Comparison of ENCODE assay signal across 23 cellular contexts in the genomic region with DNA sequence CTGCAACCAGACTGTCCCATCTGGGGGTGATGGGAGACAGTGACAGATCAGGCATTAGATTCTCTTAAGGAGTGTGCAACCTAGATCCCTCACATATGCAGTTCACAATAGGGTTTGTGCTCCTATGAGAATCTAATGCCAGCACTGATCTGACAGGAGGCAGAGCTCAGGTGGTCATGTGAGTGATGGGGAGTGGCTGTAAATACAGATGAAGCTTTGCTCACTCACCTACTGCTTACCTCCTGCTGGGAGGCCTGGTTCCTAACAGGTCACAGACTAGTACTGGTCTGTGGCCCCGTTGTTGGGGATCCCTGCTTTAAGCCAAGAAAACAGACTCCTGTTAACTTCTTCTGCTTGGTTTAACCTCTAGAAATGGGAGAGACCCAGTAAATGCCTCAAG. TPM values are rescaled to one million over a fixed set of nuclear protein-coding genes. Genes with fewer than 3 reads are reported as not detected.
DNase-seq lines count a peak whose midpoint lies in the region; TF ChIP-seq lines count a peak whose summit lies in the region.
"Had no signal": no experiment of that assay in that cellular context is flagged by ENCODE, and none has a peak within 500 bp of the region (broad histone marks: within the 10 kb centered on the region; RNA-seq: fewer than 3 reads in every experiment).

No MANE protein-coding gene starts in this region.

- no peak overlapping the region for H3K18ac ChIP-seq in neuronal stem cell (ENCODE audit: low read length)

- H2BK5ac ChIP-seq in neuronal stem cell (ENCODE audit: low read length) = no peak overlapping the region

- no peak overlapping the region for H2AK5ac ChIP-seq in neuronal stem cell (ENCODE audit: low read depth, low read length)

- POLR2A ChIA-PET in GM10248 (lab: Yijun Ruan, JAX) = no interaction called here

- H3K9me3 Mint-ChIP-seq in Calu3 (ENCODE audit: low read depth, unreplicated experiment) = no peaks in the 10 kb centered on the region
- H3K9me3 Mint-ChIP-seq in T-helper 2 cell treated with Interferon-gamma antibody and Interleukin-4, amounts not matched to agents 5 μg/mL and 100 μg/mL, for 36 hours = no peaks in the 10 kb centered on the region
- H3K9me3 Mint-ChIP-seq: CD4-positive, alpha-beta T cell; GM23338 had no signal

- no peak overlapping the region for H3K4me2 ChIP-seq in neuronal stem cell (ENCODE audit: insufficient read depth, low read length, poor library complexity, severe bottlenecking)
- H3K4me2 ChIP-seq: GM23338 had no signal

- peaks cover 46% of the 10 kb centered on the region for H3K4me1 Mint-ChIP-seq in Calu3 (ENCODE audit: low read depth, unreplicated experiment)
- H3K4me1 Mint-ChIP-seq in T-helper 2 cell treated with Interferon-gamma antibody and Interleukin-4, amounts not matched to agents 5 μg/mL and 100 μg/mL, for 36 hours (ENCODE audit: low read depth) = peaks cover 2% of the 10 kb centered on the region

- no peaks in the 10 kb centered on the region for H3K36me3 ChIP-seq in neuronal stem cell (replicated peaks in 1 of 2; ENCODE audit: control insufficient read depth in 2 of 2, insufficient read depth in 2 of 2, low read length in 2 of 2)
- H3K36me3 ChIP-seq: HAP-1, SJCRH30 had no signal

- H3K36me3 Mint-ChIP-seq in Calu3 (ENCODE audit: insufficient read depth, unreplicated experiment) = peaks cover 12% of the 10 kb centered on the region
- no peaks in the 10 kb centered on the region for H3K36me3 Mint-ChIP-seq in T-helper 2 cell treated with Interferon-gamma antibody and Interleukin-4, amounts not matched to agents 5 μg/mL and 100 μg/mL, for 36 hours (ENCODE audit: low read depth)

- DNase-seq in Calu3 (peak; percentile 55), SW480 (ENCODE audit: low spot score) (peak; percentile 43), kidney tubule cell (ENCODE audit: low spot score) (peak; percentile 43), retinal pigment epithelial cell (ENCODE audit: low read depth) (no peak), neuronal stem cell (ENCODE audit: low spot score) (no peak), GM10248 (ENCODE audit: extremely low spot score) (no peak)
- no peak for DNase-seq in T-helper 2 cell treated with Interferon-gamma antibody and Interleukin-4, amounts not matched to agents 5 μg/mL and 100 μg/mL, for 36 hours (ENCODE audit: low spot score)
- DNase-seq in activated CD4-positive, alpha-beta T cell treated with anti-CD3 and anti-CD28 coated beads for 4 hours = no peak
- DNase-seq: Caco-2; CD4-positive, alpha-beta T cell; KBM-7; MM.1S; NCI-H1092; NCI-H1436; NCI-H2029; NCI-H2227 treated with DMSO at 0.1 percent for 48 hours; NCI-H526; OCI-M1; SJCRH30 had no signal

- intact Hi-C loops in Calu3 (cut with micrococcal nuclease; ENCODE audit: unreplicated experiment) = no loop called here

- H3K9me3 ChIP-seq in neuronal stem cell (replicated peaks in 1 of 2; ENCODE audit: control insufficient read depth in 2 of 2, insufficient read depth in 1 of 2, low read depth in 1 of 2, low read length in 2 of 2) = no peaks in the 10 kb centered on the region
- H3K9me3 ChIP-seq: Caco-2, HAP-1, SJCRH30 had no signal

- H3K27ac Mint-ChIP-seq in Calu3 (ENCODE audit: unreplicated experiment) = peak overlapping the region; percentile 60
- H3K27ac Mint-ChIP-seq in T-helper 2 cell treated with Interferon-gamma antibody and Interleukin-4, amounts not matched to agents 5 μg/mL and 100 μg/mL, for 36 hours = no peak overlapping the region
- H3K27ac Mint-ChIP-seq: CD4-positive, alpha-beta T cell; GM23338 had no signal

- H4K8ac ChIP-seq in neuronal stem cell (ENCODE audit: low read depth, low read length) = no peak overlapping the region

- no peak overlapping the region for H2BK12ac ChIP-seq in neuronal stem cell (ENCODE audit: low read length)

- WGBS in neuronal stem cell (ENCODE audit: extremely low coverage in 2 of 2, insufficient read length in 2 of 2, insufficient replicate concordance in 1 of 2), 2 donors = no CpG with 5 or more reads among the region's 1 CpG

- H4K91ac ChIP-seq in neuronal stem cell (ENCODE audit: low read depth, low read length, poor library complexity) = no peak overlapping the region

- TF ChIP-seq CTCF in Calu3 (IDR thresholded peaks at IDR 0.05; ENCODE audit: unreplicated experiment) (no peak), retinal pigment epithelial cell (conservative IDR thresholded peaks at IDR 0.05; ENCODE audit: low read depth, low read length) (no peak), GM10248 (IDR thresholded peaks at IDR 0.05; ENCODE audit: control extremely low read depth, extremely low read depth, low read depth, missing control alignments) (no peak)

- H3K4me3 ChIP-seq in retinal pigment epithelial cell (ENCODE audit: low read length) = peak overlapping the region; percentile 5
- H3K4me3 ChIP-seq in neuronal stem cell (ENCODE audit: low read length in 2 of 2) = no peak overlapping the region
- H3K4me3 ChIP-seq: GM23338, HAP-1, SJCRH30 had no signal

- peaks cover 0 to 1% of the 10 kb centered on the region in 2 donors for H3K4me1 ChIP-seq in neuronal stem cell (ENCODE audit: control insufficient read depth in 2 of 2, insufficient read depth in 1 of 2, low read depth in 1 of 2, low read length in 2 of 2)
- H3K4me1 ChIP-seq: HAP-1, SJCRH30 had no signal

- H3K27me3 ChIP-seq in neuronal stem cell (ENCODE audit: control insufficient read depth in 3 of 3, insufficient read depth in 3 of 3, low read depth in 1 of 3, low read length in 3 of 3) = peaks cover 4 to 30% (median 14%) of the 10 kb centered on the region in 3 experiments
- H3K27me3 ChIP-seq: SJCRH30 had no signal

- H3K14ac ChIP-seq in neuronal stem cell (ENCODE audit: low read length) = no peak overlapping the region

- BruUV-seq in Calu3 (replicated peaks; lab: Mats Ljungman, UMichigan) = no TSS peak

- H3K9ac ChIP-seq in neuronal stem cell (ENCODE audit: low read depth, low read length, poor library complexity) = no peak overlapping the region

- no peak overlapping the region for H3K4ac ChIP-seq in neuronal stem cell (ENCODE audit: low read length)

- H2AFZ ChIP-seq in neuronal stem cell (ENCODE audit: low read length) = no peak overlapping the region
- H2AFZ ChIP-seq: GM23338 had no signal

- no peaks in the 10 kb centered on the region for H3K27me3 Mint-ChIP-seq in Calu3 (ENCODE audit: unreplicated experiment)
- H3K27me3 Mint-ChIP-seq in T-helper 2 cell treated with Interferon-gamma antibody and Interleukin-4, amounts not matched to agents 5 μg/mL and 100 μg/mL, for 36 hours (ENCODE audit: low read depth) = peaks cover 57% of the 10 kb centered on the region

- no peak overlapping the region for H3K27ac ChIP-seq in neuronal stem cell (replicated peaks; ENCODE audit: low read length)
- H3K27ac ChIP-seq: SJCRH30 had no signal

- H3K4me3 Mint-ChIP-seq in Calu3 (ENCODE audit: low read depth, unreplicated experiment) = no peak overlapping the region
- H3K4me3 Mint-ChIP-seq in T-helper 2 cell treated with Interferon-gamma antibody and Interleukin-4, amounts not matched to agents 5 μg/mL and 100 μg/mL, for 36 hours = no peak overlapping the region
- H3K4me3 Mint-ChIP-seq: CD4-positive, alpha-beta T cell; GM23338 had no signal

- no peaks in the 10 kb centered on the region for H3K79me1 ChIP-seq in neuronal stem cell (ENCODE audit: low read depth, low read length)

- CTCF ChIA-PET in Calu3 (lab: Charles Lee) = interaction anchor here (0.9 to 1.5 kb wide), 2 partner anchors 9 to 98 kb away, joined by 3 to 4 read pairs; no protein-coding TSS in a partner anchor
- CTCF ChIA-PET in GM10248 (lab: Yijun Ruan, JAX) = interaction anchor here (1.6 kb wide), 2 partner anchors 63 to 113 kb away, joined by 3 to 4 read pairs; no protein-coding TSS in a partner anchor

- H3K23ac ChIP-seq in neuronal stem cell (ENCODE audit: low read depth, low read length, poor library complexity) = no peak overlapping the region

- no peak overlapping the region for H2BK15ac ChIP-seq in neuronal stem cell (ENCODE audit: low read length)

- no peak overlapping the region for H2BK120ac ChIP-seq in neuronal stem cell (ENCODE audit: low read depth, low read length)

RNA-seq across cellular contexts. Expression of a gene that starts 3.2 kb away (rescaled TPM):
- 11.8 and 12.2 TPM in 2 replicates for total RNA-seq in Calu3 (2022)
- polyA plus RNA-seq in neuronal stem cell (2013, experiment 1 of 2) = 0.99 TPM
- 0.84 TPM for polyA plus RNA-seq in neuronal stem cell (2013, experiment 2 of 2)

RNA-seq across cellular contexts. Expression of a gene that starts 46.5 kb away (rescaled TPM):
- not detected in 2 replicates for total RNA-seq in Calu3 (2022)
- not detected for polyA plus RNA-seq in neuronal stem cell (2013, experiment 1 of 2)
- polyA plus RNA-seq in neuronal stem cell (2013, experiment 2 of 2) = not detected
- total RNA-seq: Caco-2; CD4-positive, alpha-beta T cell; Daoy; GM23338 had no signal
- polyA plus RNA-seq: BJ, GM23338 had no signal

Comparison
In these comparisons a context has a peak if more than half of its experiments do, and no peak if none do; other contexts are left out.
1. DNase-seq: peak in Calu3 (single experiment), SW480 (single experiment) and kidney tubule cell (single experiment); none in retinal pigment epithelial cell (single experiment), neuronal stem cell (single experiment), GM10248 (single experiment), T-helper 2 cell treated with Interferon-gamma antibody and Interleukin-4, amounts not matched to agents 5 μg/mL and 100 μg/mL, for 36 hours (single experiment) and activated CD4-positive, alpha-beta T cell treated with anti-CD3 and anti-CD28 coated beads for 4 hours (0 of 2).